10 cellular contexts compared by ENCODE assay signal in the genomic region with DNA sequence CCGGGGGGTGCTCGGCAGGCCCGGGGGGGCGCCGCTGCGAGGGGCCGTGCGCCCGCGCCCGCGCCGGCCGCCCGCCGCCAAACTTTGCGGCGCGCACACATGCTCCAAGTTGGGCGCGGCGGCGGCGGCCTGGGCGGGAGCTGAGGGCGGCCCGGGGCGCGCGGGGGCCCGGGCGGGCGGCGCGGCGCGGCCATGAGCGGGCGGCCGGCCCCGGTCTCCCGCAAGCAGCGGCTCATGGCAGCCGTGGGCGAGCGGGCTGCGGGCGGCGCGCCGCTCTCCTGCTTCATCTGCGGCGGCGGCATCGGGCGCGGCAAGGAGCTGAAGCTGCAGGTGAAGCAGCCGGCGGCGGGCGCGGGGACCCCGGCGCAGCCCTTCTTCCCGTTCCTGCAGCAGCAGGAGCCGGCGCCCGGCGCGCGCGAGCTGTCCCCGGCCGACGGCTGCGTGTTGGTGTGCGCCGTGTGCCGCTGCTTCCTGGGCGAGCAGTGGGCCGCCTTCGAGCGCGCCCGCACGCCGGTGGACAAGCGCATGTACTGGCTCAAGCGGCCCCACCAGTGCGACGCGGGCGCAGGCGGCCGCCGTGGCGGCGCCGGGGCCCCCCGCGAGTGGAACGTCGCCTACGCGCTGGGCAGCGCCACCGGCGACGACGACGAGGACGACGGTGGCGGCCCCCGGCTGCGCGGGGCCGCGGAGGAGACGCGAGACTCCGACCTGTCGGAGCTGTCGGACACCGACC. TPM values are rescaled to one million over a fixed set of nuclear protein-coding genes. Genes with fewer than 3 reads are reported as not detected.
DNase-seq lines count a peak whose midpoint lies in the region; ATAC-seq and TF ChIP-seq lines count a peak whose summit lies in the region.
"Had no signal": no experiment of that assay in that cellular context is flagged by ENCODE, and none has a peak within 500 bp of the region (broad histone marks: within the 10 kb centered on the region; RNA-seq: fewer than 3 reads in every experiment).

No MANE protein-coding gene starts in this region.

- WGBS in testis, 2 donors, result 0% methylated on average over 7 of the region's 125 CpGs; no CpG with 5 or more reads in 1 of the 2 donors

- ATAC-seq in HG03520 (IDR thresholded peaks at IDR 0.05; ENCODE audit: unreplicated experiment) (no peak), HG02981 (IDR thresholded peaks at IDR 0.05; ENCODE audit: unreplicated experiment) (no peak), HG02938 (IDR thresholded peaks at IDR 0.05; ENCODE audit: unreplicated experiment) (no peak)

- peaks cover 15% of the 10 kb centered on the region for H3K36me3 ChIP-seq in WERI-Rb-1
- no peaks in the 10 kb centered on the region for H3K36me3 ChIP-seq in iPS-15b (ENCODE audit: control insufficient read depth, insufficient read depth, low read length)
- no peaks in the 10 kb centered on the region for H3K36me3 ChIP-seq in testis (ENCODE audit: low read depth, missing control alignments)

- no peaks in the 10 kb centered on the region for H3K27me3 ChIP-seq in WERI-Rb-1 (ENCODE audit: insufficient read depth, low read depth, severe bottlenecking)
- H3K27me3 ChIP-seq in iPS-15b (ENCODE audit: control insufficient read depth, insufficient read depth, low read length), result peaks cover 9% of the 10 kb centered on the region
- no peaks in the 10 kb centered on the region for H3K27me3 ChIP-seq in testis

- H3K4me3 ChIP-seq in WERI-Rb-1 (ENCODE audit: low read depth, low read length), result peak overlapping the region; percentile 38
- peak overlapping the region; percentile 37 for H3K4me3 ChIP-seq in iPS-15b (ENCODE audit: low read depth, low read length)
- peak overlapping the region; percentile 39 to 45 for H3K4me3 ChIP-seq in testis

- H3K27ac ChIP-seq in WERI-Rb-1 (peak overlapping the region; percentile 64), testis (no peak overlapping the region)

- TF ChIP-seq CTCF in WERI-Rb-1 (IDR thresholded peaks at IDR 0.05; ENCODE audit: low read depth, low read length), result no peak
- TF ChIP-seq CTCF in testis (IDR thresholded peaks at IDR 0.05), result no peak

- DNase-seq in NCI-H146 (lab: John Stamatoyannopoulos, UW) (peak; percentile 31), NCI-H146 treated with DMSO at 0.1 percent for 48 hours (lab: John Stamatoyannopoulos, UW; ENCODE audit: unreplicated experiment) (no peak), WERI-Rb-1 (no peak), testis (no peak)
- DNase-seq: CD4-positive, CD25-positive, alpha-beta regulatory T cell had no signal

- H3K9ac ChIP-seq in iPS-15b (ENCODE audit: low read depth, low read length), result no peak overlapping the region

- H3K9me3 ChIP-seq in WERI-Rb-1 (ENCODE audit: severe bottlenecking), result no peaks in the 10 kb centered on the region
- H3K9me3 ChIP-seq in iPS-15b (ENCODE audit: control insufficient read depth, insufficient read depth, low read length), result no peaks in the 10 kb centered on the region
- H3K9me3 ChIP-seq in testis, result no peaks in the 10 kb centered on the region

- intact Hi-C loops in testis (cut with DNase I; ENCODE audit: low total_unique reads), result no loop called here

- no peak for TF ChIP-seq POLR2A in testis (IDR thresholded peaks at IDR 0.05)

- H3K4me1 ChIP-seq in iPS-15b (ENCODE audit: control insufficient read depth, insufficient read depth, low read length), result peaks cover 9% of the 10 kb centered on the region
- H3K4me1 ChIP-seq in testis, result peaks cover 53% of the 10 kb centered on the region

RNA-seq across cellular contexts. Expression of gene CIBAR2, which starts 57.2 kb away (rescaled TPM):
- under 1 TPM in 1 of 2 donors, not detected in 1; 0.24 TPM for total RNA-seq in testis
- 1.6 TPM for polyA plus RNA-seq in testis (ENCODE audit: insufficient read depth, low read depth, low replicate concordance)
- total RNA-seq: CD4-positive, CD25-positive, alpha-beta regulatory T cell; mononuclear cell had no signal
- polyA plus RNA-seq: CD4-positive, CD25-positive, alpha-beta regulatory T cell had no signal
